Comparison of ENCODE assay signal across 8 cellular contexts in the genomic region with DNA sequence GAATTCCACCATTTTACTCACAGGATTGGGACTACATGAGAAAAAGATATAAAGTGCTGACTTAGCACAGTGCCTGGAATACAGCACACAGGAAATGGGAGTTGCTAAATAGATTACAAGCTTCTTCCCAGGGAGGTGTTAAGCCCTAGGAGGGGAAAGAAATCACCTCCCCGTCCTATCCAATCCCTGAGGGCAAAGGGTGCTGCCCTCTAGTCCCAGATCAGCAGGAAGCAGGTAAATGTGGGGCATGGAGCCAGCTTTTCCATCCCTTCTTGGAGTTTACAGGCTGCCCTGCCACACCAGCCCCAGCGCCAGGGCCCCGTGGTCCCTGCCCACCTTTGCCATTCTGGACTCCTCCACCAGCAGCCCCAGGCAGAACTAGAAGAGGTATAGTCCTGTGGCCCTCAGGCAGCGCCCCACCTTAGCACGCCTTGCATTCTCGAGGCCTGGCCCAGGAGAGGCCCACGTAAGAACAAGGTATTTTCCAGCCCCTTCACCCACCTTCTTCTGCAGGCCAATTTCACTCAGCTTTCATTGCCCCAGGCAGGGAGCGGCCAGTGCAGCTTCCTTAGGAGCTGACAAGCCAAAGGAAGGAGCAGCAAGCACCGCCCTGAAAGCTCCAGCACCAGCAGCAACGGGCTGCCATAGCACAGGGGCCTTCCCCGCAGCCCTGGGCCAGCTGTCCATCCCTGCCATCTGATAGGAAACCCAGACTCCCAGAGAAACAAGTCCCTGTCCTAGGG. TPM values are rescaled to one million over a fixed set of nuclear protein-coding genes. Genes with fewer than 3 reads are reported as not detected.
DNase-seq lines count a peak whose midpoint lies in the region; ATAC-seq and TF ChIP-seq lines count a peak whose summit lies in the region.

No MANE protein-coding gene starts in this region.

- no peaks in the 10 kb centered on the region for H3K27me3 Mint-ChIP-seq in osteocyte (ENCODE audit: unreplicated experiment)

- H3K27ac Mint-ChIP-seq in osteocyte (ENCODE audit: unreplicated experiment), result peak overlapping the region; percentile 94

- no peak for TF ChIP-seq CTCF in RWPE2 (IDR thresholded peaks at IDR 0.05; ENCODE audit: poor library complexity, severe bottlenecking)
- no peak for TF ChIP-seq CTCF in osteocyte (IDR thresholded peaks at IDR 0.05)

- DNase-seq in EH (ENCODE audit: low read depth) (peak; percentile 75), RWPE2 (ENCODE audit: low spot score) (no peak), epithelial cell of prostate (ENCODE audit: low read depth, low spot score) (no peak), osteocyte (ENCODE audit: extremely low spot score, unreplicated experiment) (no peak), NCI-H2107 (lab: John Stamatoyannopoulos, UW) (no peak), foreskin melanocyte (no peak)

- H3K36me3 Mint-ChIP-seq in osteocyte (ENCODE audit: unreplicated experiment), result no peaks in the 10 kb centered on the region

- ATAC-seq in RWPE2 (ENCODE audit: low read depth) (peak; percentile 7), GM21825 (IDR thresholded peaks at IDR 0.05; ENCODE audit: unreplicated experiment) (no peak), HG03460 (IDR thresholded peaks at IDR 0.05; ENCODE audit: unreplicated experiment) (no peak)

- H3K27ac ChIP-seq in RWPE2 (ENCODE audit: poor library complexity, severe bottlenecking) (peak overlapping the region; percentile 100), epithelial cell of prostate (peak overlapping the region; percentile 99)

- peaks cover 89% of the 10 kb centered on the region for H3K4me1 Mint-ChIP-seq in osteocyte (ENCODE audit: unreplicated experiment)

- peaks cover 96% of the 10 kb centered on the region for H3K4me1 ChIP-seq in RWPE2 (ENCODE audit: insufficient read depth, poor library complexity, severe bottlenecking)

- H3K9me3 Mint-ChIP-seq in osteocyte (ENCODE audit: unreplicated experiment), result no peaks in the 10 kb centered on the region

- no peak overlapping the region for H3K4me3 ChIP-seq in RWPE2 (ENCODE audit: severe bottlenecking)

- H3K36me3 ChIP-seq in RWPE2 (ENCODE audit: low read depth), result peaks cover 50% of the 10 kb centered on the region

- peak overlapping the region; percentile 22 for H3K4me3 Mint-ChIP-seq in osteocyte (ENCODE audit: unreplicated experiment)

- H3K27me3 ChIP-seq in RWPE2 (ENCODE audit: insufficient read depth, poor library complexity, severe bottlenecking), result no peaks in the 10 kb centered on the region

- no peaks in the 10 kb centered on the region for H3K9me3 ChIP-seq in RWPE2 (ENCODE audit: severe bottlenecking)

RNA-seq across cellular contexts. Expression of gene RPLP0, which starts 28.8 kb away (rescaled TPM):
- 2,037 TPM in 2 replicates for total RNA-seq in osteocyte

RNA-seq across cellular contexts. Expression of gene GCN1, which starts 35.2 kb away (rescaled TPM):
- 106 and 115 TPM in 2 replicates for total RNA-seq in osteocyte

RNA-seq across cellular contexts. Expression of gene PXN, which starts 35.8 kb away (rescaled TPM):
- total RNA-seq in osteocyte, result 76.7 and 79.9 TPM in 2 replicates
